8 cellular contexts compared by ENCODE assay signal in genomic region chr10:102675151-102675886, GRCh38. TPM values are rescaled to one million over a fixed set of nuclear protein-coding genes. Genes with fewer than 3 reads are reported as not detected.
DNase-seq lines count a peak whose midpoint lies in the region; ATAC-seq and TF ChIP-seq lines count a peak whose summit lies in the region.
"Had no signal": no experiment of that assay in that cellular context is flagged by ENCODE, and none has a peak within 500 bp of the region (broad histone marks: within the 10 kb centered on the region; RNA-seq: fewer than 3 reads in every experiment).

No MANE protein-coding gene starts in this region.

- intact Hi-C loops in PC-9 (cut with micrococcal nuclease; ENCODE audit: unreplicated experiment) = loop anchor here (5.0 kb wide), 1 partner anchor 52 kb away; no protein-coding TSS in a partner anchor

- H2AFZ ChIP-seq in GM23338 (no peak overlapping the region), hepatocyte (no peak overlapping the region), smooth muscle cell (ENCODE audit: low read depth) (no peak overlapping the region), PC-9 (no peak overlapping the region)

- H3K4me2 ChIP-seq in GM23338 = peak overlapping the region; percentile 46
- H3K4me2 ChIP-seq in hepatocyte = peak overlapping the region; percentile 69
- H3K4me2 ChIP-seq in smooth muscle cell = peak overlapping the region; percentile 80
- no peak overlapping the region for H3K4me2 ChIP-seq in PC-9

- H3K4me3 Mint-ChIP-seq in GM23338 = peak overlapping the region; percentile 13

- DNase-seq in GM23338 (ENCODE audit: low spot score) (no peak), SJSA1 (ENCODE audit: low read depth in 1 of 2, low spot score in 2 of 2) (peak in 1 of 2 experiments; percentile 28), hepatocyte (ENCODE audit: low spot score) (no peak), smooth muscle cell (lab: John Stamatoyannopoulos, UW; ENCODE audit: unreplicated experiment) (no peak), PC-9 (no peak), DMS79 treated with DMSO at 0.1 percent for 48 hours (lab: John Stamatoyannopoulos, UW) (no peak)

- H3K27ac ChIP-seq in GM23338 (ENCODE audit: low read depth) (0 out of 2 replicates have a peak overlapping the region, but pooled peaks have one; percentile 50), SJSA1 (peak overlapping the region; percentile 72), hepatocyte (peak overlapping the region; percentile 93), smooth muscle cell (ENCODE audit: low read depth) (peak overlapping the region; percentile 94), PC-9 (no peak overlapping the region)
- H3K27ac ChIP-seq: VCaP had no signal

- ATAC-seq in GM23338 (peak; percentile 3; the same call in 2 of the 3 replicates), HG03280 (IDR thresholded peaks at IDR 0.05; ENCODE audit: unreplicated experiment) (no peak)

- no TSS peak for BruUV-seq in PC-9 (replicated peaks; lab: Mats Ljungman, UMichigan)

- no peaks in the 10 kb centered on the region for H3K36me3 ChIP-seq in GM23338 (ENCODE audit: insufficient read depth)
- H3K36me3 ChIP-seq in SJSA1 = no peaks in the 10 kb centered on the region
- no peaks in the 10 kb centered on the region for H3K36me3 ChIP-seq in hepatocyte (replicated peaks; ENCODE audit: insufficient read depth, low read depth)
- no peaks in the 10 kb centered on the region for H3K36me3 ChIP-seq in smooth muscle cell (ENCODE audit: low read depth)
- no peaks in the 10 kb centered on the region for H3K36me3 ChIP-seq in PC-9 (ENCODE audit: low read depth)

- H3K9me3 ChIP-seq in SJSA1 (replicated peaks) (no peaks in the 10 kb centered on the region), hepatocyte (ENCODE audit: low read depth) (no peaks in the 10 kb centered on the region), smooth muscle cell (replicated peaks; ENCODE audit: low read depth) (no peaks in the 10 kb centered on the region), PC-9 (ENCODE audit: insufficient read depth, low read depth) (no peaks in the 10 kb centered on the region)

- H4K20me1 ChIP-seq in GM23338 (replicated peaks; ENCODE audit: insufficient read depth) (no peaks in the 10 kb centered on the region; the same call in 1 of the 2 replicates), hepatocyte (ENCODE audit: insufficient read depth, poor library complexity, severe bottlenecking) (no peaks in the 10 kb centered on the region), smooth muscle cell (ENCODE audit: low read depth) (no peaks in the 10 kb centered on the region), PC-9 (ENCODE audit: insufficient read depth) (no peaks in the 10 kb centered on the region)

- WGBS in hepatocyte (ENCODE audit: low lambda C conversion rate, missing lambda C conversion rate) = 41% methylated on average over 10 of the region's 10 CpGs
- 20% methylated on average over 10 of the region's 10 CpGs for WGBS in smooth muscle cell (ENCODE audit: low lambda C conversion rate)

- H3K9me2 ChIP-seq in GM23338 (ENCODE audit: insufficient read depth) (no peaks in the 10 kb centered on the region), hepatocyte (replicated peaks; ENCODE audit: insufficient read depth) (no peaks in the 10 kb centered on the region), PC-9 (ENCODE audit: insufficient read depth) (no peaks in the 10 kb centered on the region)

- H3K27me3 ChIP-seq in GM23338 (ENCODE audit: insufficient read depth) = no peaks in the 10 kb centered on the region
- H3K27me3 ChIP-seq in SJSA1 (replicated peaks) = no peaks in the 10 kb centered on the region
- H3K27me3 ChIP-seq in hepatocyte = no peaks in the 10 kb centered on the region
- no peaks in the 10 kb centered on the region for H3K27me3 ChIP-seq in smooth muscle cell (ENCODE audit: low read depth)
- no peaks in the 10 kb centered on the region for H3K27me3 ChIP-seq in PC-9 (ENCODE audit: insufficient read depth, low read depth)

- H3K79me2 ChIP-seq in GM23338 (replicated peaks; ENCODE audit: insufficient read depth) (no peaks in the 10 kb centered on the region), hepatocyte (no peaks in the 10 kb centered on the region), smooth muscle cell (ENCODE audit: low read depth) (no peaks in the 10 kb centered on the region), PC-9 (ENCODE audit: low read depth) (no peaks in the 10 kb centered on the region)

- H3K4me1 ChIP-seq in GM23338 (ENCODE audit: insufficient read depth) (peaks cover 71% of the 10 kb centered on the region), SJSA1 (replicated peaks) (peaks cover 54% of the 10 kb centered on the region), hepatocyte (ENCODE audit: insufficient read depth) (peaks cover 63% of the 10 kb centered on the region), smooth muscle cell (ENCODE audit: low read depth) (peaks cover 63% of the 10 kb centered on the region), PC-9 (replicated peaks; ENCODE audit: insufficient read depth) (no peaks in the 10 kb centered on the region)

- H3K9ac ChIP-seq in smooth muscle cell (ENCODE audit: low read depth) = peak overlapping the region; percentile 56

- CTCF ChIA-PET in PC-9 (lab: Charles Lee) = interaction anchor here (1.0 kb wide), 1 partner anchor 446 kb away, joined by 3 read pairs; no protein-coding TSS in a partner anchor

- H3K27me3 Mint-ChIP-seq in GM23338 (ENCODE audit: insufficient read depth, low read depth, poor library complexity) = peaks cover 25% of the 10 kb centered on the region

- peaks cover 32% of the 10 kb centered on the region for H3F3A ChIP-seq in GM23338 (replicated peaks; ENCODE audit: low read depth)
- peaks cover 32% of the 10 kb centered on the region for H3F3A ChIP-seq in smooth muscle cell (ENCODE audit: low read depth)
- H3F3A ChIP-seq in PC-9 (ENCODE audit: insufficient read depth, low read depth) = no peaks in the 10 kb centered on the region

- peak in 1 of 2 experiments; percentile 42; a peak in 2 of 4 replicates for TF ChIP-seq CTCF in GM23338 (conservative IDR thresholded peaks at IDR 0.05; ENCODE audit: low read depth in 2 of 2)
- no peak for TF ChIP-seq CTCF in hepatocyte (IDR thresholded peaks at IDR 0.05; ENCODE audit: poor library complexity)
- TF ChIP-seq CTCF in smooth muscle cell (IDR thresholded peaks at IDR 0.05; ENCODE audit: borderline replicate concordance, insufficient read depth, poor library complexity, severe bottlenecking) = no peak
- no peak for TF ChIP-seq CTCF in PC-9 (conservative IDR thresholded peaks at IDR 0.05)

- H3K36me3 Mint-ChIP-seq in GM23338 (ENCODE audit: low read depth) = peaks cover 2% of the 10 kb centered on the region; the same call in 1 of the 3 replicates

- peak overlapping the region; percentile 40; the same call in 1 of the 2 replicates for H3K4me3 ChIP-seq in GM23338
- no peak overlapping the region for H3K4me3 ChIP-seq in SJSA1
- H3K4me3 ChIP-seq in hepatocyte = no peak overlapping the region
- H3K4me3 ChIP-seq in smooth muscle cell = peak overlapping the region; percentile 26
- H3K4me3 ChIP-seq in PC-9 = no peak overlapping the region

- H3K27ac Mint-ChIP-seq in GM23338 = no peak overlapping the region

- peaks cover 77% of the 10 kb centered on the region for H3K4me1 Mint-ChIP-seq in GM23338

- H3K9me3 Mint-ChIP-seq in GM23338 = no peaks in the 10 kb centered on the region

- POLR2A ChIA-PET in PC-9 (lab: Charles Lee; ENCODE audit: unreplicated experiment) = interaction anchor here (0.8 kb wide), 1 partner anchor 38 kb away, joined by 27 read pairs; no protein-coding TSS in a partner anchor

RNA-seq across cellular contexts. Expression of gene TRIM8, which starts 31.0 kb away (rescaled TPM):
- total RNA-seq in GM23338 (2014; rRNA removed; shearing (Covaris generic)) = 33.4 and 36.7 TPM in 2 replicates
- polyA plus RNA-seq in GM23338 (2016; fragmentation: Nextera tagmentation; extraction: Ambion mirVana) (15.1 and 20.2 TPM in 2 replicates), hepatocyte (61.2 and 63.4 TPM in 2 replicates), smooth muscle cell (77.8 and 78.0 TPM in 2 replicates)
- total RNA-seq in SJSA1 (2014; rRNA removed; shearing (Covaris generic)) = 77.2 and 93.3 TPM in 2 replicates
- total RNA-seq in hepatocyte (41.3 and 53.3 TPM in 2 replicates), smooth muscle cell (64.1 and 78.8 TPM in 2 replicates), PC-9 (2021) (59.8 and 73.0 TPM in 2 replicates)

RNA-seq across cellular contexts. Expression of gene ARL3, which starts 38.9 kb away (rescaled TPM):
- total RNA-seq in GM23338 (2014; rRNA removed; shearing (Covaris generic)) = 8.5 and 9.4 TPM in 2 replicates
- polyA plus RNA-seq in GM23338 (2016; fragmentation: Nextera tagmentation; extraction: Ambion mirVana) (22.6 and 23.0 TPM in 2 replicates), hepatocyte (16.5 and 18.5 TPM in 2 replicates), smooth muscle cell (30.2 and 31.0 TPM in 2 replicates)
- total RNA-seq in SJSA1 (2014; rRNA removed; shearing (Covaris generic)) = 12.1 and 14.3 TPM in 2 replicates
- total RNA-seq in hepatocyte (6.4 and 9.6 TPM in 2 replicates), smooth muscle cell (12.7 and 14.1 TPM in 2 replicates), PC-9 (2021) (7.1 and 9.7 TPM in 2 replicates)

RNA-seq across cellular contexts. Expression of gene SFXN2, which starts 39.1 kb away (rescaled TPM):
- total RNA-seq in GM23338 (2014; rRNA removed; shearing (Covaris generic)) = 5.7 and 9.1 TPM in 2 replicates
- 6.2 and 7.2 TPM in 2 replicates for polyA plus RNA-seq in GM23338 (2016; fragmentation: Nextera tagmentation; extraction: Ambion mirVana)
- 1.1 and 3.1 TPM in 2 replicates for total RNA-seq in SJSA1 (2014; rRNA removed; shearing (Covaris generic))
- 6.2 and 17.5 TPM in 2 replicates for total RNA-seq in hepatocyte
- polyA plus RNA-seq in hepatocyte = 12.3 and 15.7 TPM in 2 replicates
- total RNA-seq in smooth muscle cell = 2.6 and 2.9 TPM in 2 replicates
- 1.7 and 2.0 TPM in 2 replicates for polyA plus RNA-seq in smooth muscle cell
- 5.3 and 5.4 TPM in 2 replicates for total RNA-seq in PC-9 (2021)

Comparison
In these comparisons a context has a peak if more than half of its experiments do, and no peak if none do; other contexts are left out.
1. H3K4me3 ChIP-seq: peak in GM23338 (single experiment) and smooth muscle cell (single experiment); none in SJSA1 (single experiment), hepatocyte (single experiment) and PC-9 (single experiment).